ENCODE assay signal across 8 cellular contexts in the genomic region with DNA sequence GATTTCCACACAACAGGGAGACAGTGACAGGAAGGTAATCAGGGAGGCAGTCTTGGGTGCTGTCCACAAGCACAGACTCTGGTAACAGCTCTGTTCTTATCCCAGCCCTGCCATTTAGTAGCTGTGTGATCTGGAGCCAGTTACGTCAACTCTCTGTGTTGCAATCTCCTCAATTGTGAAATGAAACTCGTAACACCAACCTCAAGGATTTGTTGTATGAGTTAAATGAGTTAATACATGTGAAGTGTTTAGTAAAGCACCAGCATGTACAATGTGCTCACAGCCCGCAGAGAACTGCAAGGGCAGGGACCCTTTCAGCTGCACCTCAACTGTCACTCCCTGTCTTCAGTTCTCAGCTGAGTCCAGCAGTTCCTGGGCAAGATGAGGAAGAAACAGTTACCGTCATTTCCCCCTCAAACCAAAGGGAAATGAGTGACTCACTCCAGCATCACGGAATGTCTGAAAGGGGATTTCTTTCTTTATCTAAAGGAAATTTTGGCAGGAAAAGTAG. TPM values are rescaled to one million over a fixed set of nuclear protein-coding genes. Genes with fewer than 3 reads are reported as not detected.
DNase-seq lines count a peak whose midpoint lies in the region; ATAC-seq and TF ChIP-seq lines count a peak whose summit lies in the region.

No MANE protein-coding gene starts in this region.

- peak in 2 of 3 donors; percentile 1 to 20 for DNase-seq in stimulated activated CD4-positive, alpha-beta T cell treated with anti-CD3 and anti-CD28 coated beads, Interleukin-12 subunit alpha, Interleukin-12 subunit beta, amount 100 ng/mL, for 48 hours (ENCODE audit: low read depth in 2 of 3, low spot score in 1 of 3)
- DNase-seq in stimulated activated CD4-positive, alpha-beta T cell treated with anti-CD3 and anti-CD28 coated beads, Interleukin-4, amount 100 ng/mL, for 24 hours, result no peak
- DNase-seq in adipocyte (ENCODE audit: low read depth) (peak; percentile 55), uterus (peak; percentile 29 to 37), occipital lobe (lab: John Stamatoyannopoulos, UW) (no peak)

- H3K9ac ChIP-seq in adipocyte (ENCODE audit: low read length), result peak overlapping the region; percentile 62

- intact Hi-C loops in uterus (cut with DNase I; ENCODE audit: low total_unique reads), result no loop called here

- ATAC-seq in GM19324 (IDR thresholded peaks at IDR 0.05; ENCODE audit: low FRiP score, unreplicated experiment) (no peak), GM18505 (IDR thresholded peaks at IDR 0.05; ENCODE audit: unreplicated experiment) (no peak)

- H3K27ac ChIP-seq in layer of hippocampus (ENCODE audit: low read depth, low read length) (peak overlapping the region; percentile 30), uterus (peak overlapping the region in 1 of 2 donors; percentile 17)

- peak overlapping the region; percentile 77 for H3K4me3 ChIP-seq in adipocyte (ENCODE audit: low read length)
- H3K4me3 ChIP-seq in uterus, result no peak overlapping the region

- H3K27me3 ChIP-seq in adipocyte (replicated peaks; ENCODE audit: control insufficient read depth, insufficient read depth, low read length) (no peaks in the 10 kb centered on the region), layer of hippocampus (ENCODE audit: control insufficient read depth, insufficient read depth, low read length) (no peaks in the 10 kb centered on the region), uterus (no peaks in the 10 kb centered on the region)

- TF ChIP-seq POLR2A in uterus (IDR thresholded peaks at IDR 0.05), result no peak
- TF ChIP-seq POLR2A in GM18505 (IDR thresholded peaks at IDR 0.05; ENCODE audit: borderline replicate concordance, extremely low read depth, insufficient read depth, insufficient read length), result no peak

- TF ChIP-seq CTCF in uterus (IDR thresholded peaks at IDR 0.05), result no peak

- H3K36me3 ChIP-seq in adipocyte (ENCODE audit: control insufficient read depth, insufficient read depth, low read length, severe bottlenecking), result no peaks in the 10 kb centered on the region
- H3K36me3 ChIP-seq in uterus, result no peaks in the 10 kb centered on the region

- H3K9me3 ChIP-seq in adipocyte (ENCODE audit: control insufficient read depth, low read length) (no peaks in the 10 kb centered on the region), uterus (no peaks in the 10 kb centered on the region)

- H3K4me1 ChIP-seq in adipocyte (ENCODE audit: control insufficient read depth, insufficient read depth, low read length) (peaks cover 17% of the 10 kb centered on the region), uterus (no peaks in the 10 kb centered on the region)

RNA-seq across cellular contexts. Expression of gene MB21D2, which starts 39.8 kb away (rescaled TPM):
- total RNA-seq in uterus (10 to 100 TPM in 2 of 4 donors, 1 to 10 TPM in 2; 5.0 to 21.8 (median 11.9) TPM), occipital lobe (61.9 TPM)

Comparison
In these comparisons a context has a peak if more than half of its experiments do, and no peak if none do; other contexts are left out.
1. DNase-seq: peak in stimulated activated CD4-positive, alpha-beta T cell treated with anti-CD3 and anti-CD28 coated beads, Interleukin-12 subunit alpha, Interleukin-12 subunit beta, amount 100 ng/mL, for 48 hours (2 of 3), adipocyte (single experiment) and uterus (2 of 2); none in stimulated activated CD4-positive, alpha-beta T cell treated with anti-CD3 and anti-CD28 coated beads, Interleukin-4, amount 100 ng/mL, for 24 hours (single experiment) and occipital lobe (single experiment).